ENCODE assay signal across 2 cellular contexts in genomic region chr16:89067677-89068076, GRCh38.
A peak's percentile ranks its signal among the peaks of the same experiment; 100 is the strongest.
TF ChIP-seq lines count a peak whose summit lies in the region.

No MANE protein-coding gene starts in this region.

TF ChIP-seq in GM12878, 131 proteins besides CTCF, POLR2A, EP300 and RAD21:
- TF ChIP-seq NFXL1 (IDR thresholded peaks at IDR 0.05; ENCODE audit: borderline replicate concordance), result no peak
- 0 out of 4 replicates have a peak, but pooled peaks of 1 of the 2 experiments have one; percentile 16 for TF ChIP-seq BHLHE40 (IDR thresholded peaks at IDR 0.05; ENCODE audit: borderline replicate concordance in 1 of 2, low read depth in 2 of 2, low read length in 1 of 2)
- TF ChIP-seq MEF2B (IDR thresholded peaks at IDR 0.05; ENCODE audit: partially characterized antibody, poor library complexity, severe bottlenecking), result peak; percentile 47

TF ChIP-seq in HepG2, 621 proteins besides CTCF, POLR2A, EP300 and RAD21:
- TF ChIP-seq HNRNPLL (IDR thresholded peaks at IDR 0.05; ENCODE audit: low read depth, low read length, poor library complexity, severe bottlenecking) (peak; percentile 12), MTF1 (CRISPR knock-in tag; IDR thresholded peaks at IDR 0.05) (no peak), CREB1 (IDR thresholded peaks at IDR 0.05) (peak; percentile 55), CREB1 (CRISPR knock-in tag; IDR thresholded peaks at IDR 0.05) (no peak)
